ENCODE assay signal across 17 cellular contexts in genomic region chr10:49012603-49013002, GRCh38.
A peak's percentile ranks its signal among the peaks of the same experiment; 100 is the strongest.
DNase-seq lines count a peak whose midpoint lies in the region; ATAC-seq, FAIRE-seq and TF ChIP-seq lines count a peak whose summit lies in the region.
"Had no signal": no experiment of that assay in that cellular context is flagged by ENCODE, and none has a peak within 500 bp of the region (broad histone marks: within the 10 kb centered on the region; RNA-seq: fewer than 3 reads in every experiment).

No MANE protein-coding gene starts in this region.

- no peak overlapping the region for H3K56ac ChIP-seq in mesendoderm (ENCODE audit: low read length)

- H3K4me3 ChIP-seq in NB4 (ENCODE audit: low read depth, low read length) = no peak overlapping the region
- H3K4me3 ChIP-seq in K562 = no peak overlapping the region
- H3K4me3 ChIP-seq in mesendoderm (ENCODE audit: low read length) = no peak overlapping the region
- H3K4me3 ChIP-seq: GM12878 had no signal

- H3K4me2 ChIP-seq in K562 (ENCODE audit: insufficient read depth, low read length) (no peak overlapping the region), mesendoderm (ENCODE audit: low read length) (no peak overlapping the region)

- no peak overlapping the region for H4K8ac ChIP-seq in mesendoderm (ENCODE audit: low read depth, low read length)

- H2BK5ac ChIP-seq in mesendoderm (ENCODE audit: low read length) = no peak overlapping the region

- no peak overlapping the region for H3K23ac ChIP-seq in mesendoderm (ENCODE audit: low read length)

- peaks cover 2 to 11% of the 10 kb centered on the region in 2 experiments; a peak in 2 of 5 replicates for H3K27me3 ChIP-seq in K562 (ENCODE audit: control insufficient read depth in 2 of 2, insufficient read depth in 2 of 2, low read length in 2 of 2)
- no peaks in the 10 kb centered on the region for H3K27me3 ChIP-seq in mesendoderm (ENCODE audit: insufficient read depth, low read length, poor library complexity)

- CTCF ChIA-PET in K562 (lab: Yijun Ruan, JAX; ENCODE audit: low intra/inter-chr PET ratio) = no interaction called here

- H3K9me3 ChIP-seq in K562 (replicated peaks; ENCODE audit: control insufficient read depth, insufficient read depth, low read depth, low read length) = no peaks in the 10 kb centered on the region

- BruUV-seq in K562 (replicated peaks; lab: Mats Ljungman, UMichigan) = no TSS peak

- no peaks in the 10 kb centered on the region for H3K36me3 ChIP-seq in K562 (ENCODE audit: control insufficient read depth, insufficient read depth, low read length)
- no peaks in the 10 kb centered on the region for H3K36me3 ChIP-seq in mesendoderm (ENCODE audit: control insufficient read depth, insufficient read depth, low read length)

- TF ChIP-seq CTCF in NB4 (IDR thresholded peaks at IDR 0.05; ENCODE audit: low read depth, low read length) (peak; percentile 7), K562 (IDR thresholded peaks at IDR 0.05 in 2 of 3, conservative IDR thresholded peaks at IDR 0.05 in 1 of 3; ENCODE audit: insufficient read depth in 2 of 3, low read depth in 1 of 3, low read length in 3 of 3) (peak; percentile 11 to 48 (median 17); a peak in 2 of 6 replicates)

- no peaks in the 10 kb centered on the region for H3K79me2 ChIP-seq in K562 (ENCODE audit: control insufficient read depth, insufficient read depth, low read length)
- H3K79me2 ChIP-seq in mesendoderm (ENCODE audit: control insufficient read depth, insufficient read depth, low read length) = no peaks in the 10 kb centered on the region

- H3K9ac ChIP-seq in K562 (ENCODE audit: insufficient read depth in 1 of 2, low read depth in 2 of 2, low read length in 2 of 2) (no peak overlapping the region), mesendoderm (ENCODE audit: low read length) (no peak overlapping the region)

- H3K4ac ChIP-seq in mesendoderm (ENCODE audit: low read depth, low read length) = no peak overlapping the region

- H3K27ac ChIP-seq in K562 (ENCODE audit: extremely low read depth, low read depth, low read length) = no peak overlapping the region
- H3K27ac ChIP-seq in mesendoderm (ENCODE audit: low read depth, low read length) = no peak overlapping the region
- H3K27ac ChIP-seq: HL-60 had no signal

- H3K4me1 ChIP-seq in K562 (replicated peaks in 1 of 2; ENCODE audit: control insufficient read depth in 2 of 2, insufficient read depth in 2 of 2, low read length in 2 of 2) (peaks cover 16% of the 10 kb centered on the region in 2 experiments; a peak in 4 of 5 replicates), mesendoderm (ENCODE audit: control insufficient read depth, low read depth, low read length) (no peaks in the 10 kb centered on the region)

- H2BK120ac ChIP-seq in mesendoderm (ENCODE audit: low read depth, low read length) = no peak overlapping the region

- DNase-seq in NB4 (ENCODE audit: low read depth) (no peak), K562 (ENCODE audit: extremely low read depth in 1 of 4, low spot score in 3 of 4) (peak in 1 of 4 experiments; percentile 29), mesendoderm (peak; percentile 33), COR-L47 (lab: John Stamatoyannopoulos, UW) (no peak), mucosa of gallbladder (ENCODE audit: low spot score) (no peak)
- DNase-seq in activated effector memory CD4-positive, alpha-beta T cell treated with Interleukin-2 at 50 U/mL for 16 hours = no peak
- DNase-seq: C1 segment of cervical spinal cord; CD4-positive, alpha-beta T cell; DMS79; GOT3; HCEC 1CT; HFFc6 had no signal

- TF ChIP-seq POLR2A in NB4 (IDR thresholded peaks at IDR 0.05; ENCODE audit: extremely low read depth, insufficient read length) (no peak), K562 (conservative IDR thresholded peaks at IDR 0.05) (no peak)

- POLR2A ChIA-PET in K562 (lab: Yijun Ruan, JAX) = interaction anchor here (0.6 to 1.0 kb wide), 2 partner anchors 13 to 163 kb away, joined by 3 to 5 read pairs; no protein-coding TSS in a partner anchor

- 7% methylated on average over 4 of the region's 4 CpGs for WGBS in K562 (ENCODE audit: insufficient coverage, low coverage, missing lambda C conversion rate)
- WGBS in mesendoderm (ENCODE audit: extremely low coverage, insufficient coverage, low lambda C conversion rate) = no CpG with 5 or more reads among the region's 4 CpGs

- in situ Hi-C loops in K562 (cut with MboI) = no loop called here

- no peaks in the 10 kb centered on the region for H3K79me1 ChIP-seq in mesendoderm (ENCODE audit: low read length)

- no peak overlapping the region for H3K18ac ChIP-seq in mesendoderm (ENCODE audit: low read length)

- no peak overlapping the region for H4K5ac ChIP-seq in mesendoderm (ENCODE audit: low read length)

- H2AFZ ChIP-seq in K562 (ENCODE audit: low read depth, low read length) = no peak overlapping the region

- no peak for TF ChIP-seq EP300 in K562 (IDR thresholded peaks at IDR 0.05; ENCODE audit: low read length)

- ATAC-seq in K562 = peak; percentile 34
- ATAC-seq in HG03342 (IDR thresholded peaks at IDR 0.05; ENCODE audit: unreplicated experiment) = no peak
- ATAC-seq: GM12878 had no signal

- no peak overlapping the region for H2BK15ac ChIP-seq in mesendoderm (replicated peaks; ENCODE audit: low read depth)

- intact Hi-C loops in K562 (cut with micrococcal nuclease) = no loop called here

- H3K9me1 ChIP-seq in K562 (ENCODE audit: control insufficient read depth, insufficient read depth, low read length) = no peaks in the 10 kb centered on the region

- H2AK5ac ChIP-seq in mesendoderm (ENCODE audit: low read length) = no peak overlapping the region

- no peak for FAIRE-seq in K562 (lab: Jason Lieb, UNC)
- FAIRE-seq: A204.1, GM12878, GM18507 had no signal

- H4K20me1 ChIP-seq in K562 (replicated peaks; ENCODE audit: control insufficient read depth, insufficient read depth, low read length) = 0 out of 2 replicates have a peak, but pooled peaks cover 3% of the 10 kb centered on the region

- no peak for TF ChIP-seq RAD21 in K562 (CRISPR knock-in tag; conservative IDR thresholded peaks at IDR 0.05 in 1 of 2, IDR thresholded peaks at IDR 0.05 in 1 of 2)

TF ChIP-seq in K562, 482 proteins besides CTCF, POLR2A, EP300 and RAD21:
- TF ChIP-seq ZNF668 (CRISPR knock-in tag; IDR thresholded peaks at IDR 0.05) (no peak), PCBP1 (IDR thresholded peaks at IDR 0.05; ENCODE audit: low read depth, low read length, poor library complexity, severe bottlenecking) (no peak), TBL1XR1 (IDR thresholded peaks at IDR 0.05; ENCODE audit: low read length in 2 of 2) (no peak), ZNF609 (CRISPR knock-in tag; IDR thresholded peaks at IDR 0.05; ENCODE audit: borderline replicate concordance) (no peak)
